In the genomic region with DNA sequence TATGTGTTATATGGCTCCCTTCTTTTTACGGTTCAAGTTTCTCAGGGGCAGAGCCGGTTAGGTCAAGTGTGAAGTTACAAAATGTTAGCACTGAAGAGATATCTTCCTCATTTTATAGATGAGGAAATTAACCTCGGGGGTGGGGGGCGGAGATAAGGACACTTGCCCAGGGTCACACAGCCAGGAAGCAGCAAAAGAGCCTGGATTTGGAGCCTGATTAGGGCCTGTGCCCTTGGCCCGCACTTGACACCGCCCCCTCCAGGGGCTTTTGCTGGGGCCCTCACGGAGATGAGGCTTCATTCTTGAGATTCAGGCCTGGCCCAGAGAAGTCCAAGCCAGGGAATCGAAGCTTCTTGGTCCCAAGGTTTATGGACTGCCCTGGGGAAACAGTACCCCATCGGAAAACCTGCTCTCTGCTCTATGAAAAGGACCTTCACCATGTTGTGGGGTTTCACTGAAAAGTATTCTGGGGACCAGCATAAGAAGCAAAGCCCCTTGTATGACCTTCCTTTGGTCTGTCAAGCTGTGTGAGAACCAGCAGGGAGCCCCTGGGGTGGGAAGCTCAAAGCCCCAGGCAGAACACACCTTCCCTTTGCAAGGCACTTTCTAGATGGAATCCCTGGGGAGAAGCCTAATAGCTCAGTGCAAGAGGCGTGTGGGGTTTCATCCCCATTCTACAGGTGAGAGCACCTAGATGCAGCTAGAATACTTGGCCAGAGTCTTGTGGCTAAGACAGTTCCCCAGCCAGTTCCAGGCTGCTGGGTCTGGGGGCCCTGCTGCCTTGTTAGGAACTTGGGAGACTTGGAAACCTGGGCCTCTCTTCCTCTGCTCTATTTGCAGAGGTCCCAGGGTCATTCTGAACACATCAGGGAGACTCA, we compare ENCODE assay signal across 1 cellular context.
TF ChIP-seq lines count a peak whose summit lies in the region.

No MANE protein-coding gene starts in this region.

TF ChIP-seq in GM23338, 12 proteins besides CTCF, POLR2A, EP300 and RAD21 (continued from another document):
- TF ChIP-seq, protein P1, sequence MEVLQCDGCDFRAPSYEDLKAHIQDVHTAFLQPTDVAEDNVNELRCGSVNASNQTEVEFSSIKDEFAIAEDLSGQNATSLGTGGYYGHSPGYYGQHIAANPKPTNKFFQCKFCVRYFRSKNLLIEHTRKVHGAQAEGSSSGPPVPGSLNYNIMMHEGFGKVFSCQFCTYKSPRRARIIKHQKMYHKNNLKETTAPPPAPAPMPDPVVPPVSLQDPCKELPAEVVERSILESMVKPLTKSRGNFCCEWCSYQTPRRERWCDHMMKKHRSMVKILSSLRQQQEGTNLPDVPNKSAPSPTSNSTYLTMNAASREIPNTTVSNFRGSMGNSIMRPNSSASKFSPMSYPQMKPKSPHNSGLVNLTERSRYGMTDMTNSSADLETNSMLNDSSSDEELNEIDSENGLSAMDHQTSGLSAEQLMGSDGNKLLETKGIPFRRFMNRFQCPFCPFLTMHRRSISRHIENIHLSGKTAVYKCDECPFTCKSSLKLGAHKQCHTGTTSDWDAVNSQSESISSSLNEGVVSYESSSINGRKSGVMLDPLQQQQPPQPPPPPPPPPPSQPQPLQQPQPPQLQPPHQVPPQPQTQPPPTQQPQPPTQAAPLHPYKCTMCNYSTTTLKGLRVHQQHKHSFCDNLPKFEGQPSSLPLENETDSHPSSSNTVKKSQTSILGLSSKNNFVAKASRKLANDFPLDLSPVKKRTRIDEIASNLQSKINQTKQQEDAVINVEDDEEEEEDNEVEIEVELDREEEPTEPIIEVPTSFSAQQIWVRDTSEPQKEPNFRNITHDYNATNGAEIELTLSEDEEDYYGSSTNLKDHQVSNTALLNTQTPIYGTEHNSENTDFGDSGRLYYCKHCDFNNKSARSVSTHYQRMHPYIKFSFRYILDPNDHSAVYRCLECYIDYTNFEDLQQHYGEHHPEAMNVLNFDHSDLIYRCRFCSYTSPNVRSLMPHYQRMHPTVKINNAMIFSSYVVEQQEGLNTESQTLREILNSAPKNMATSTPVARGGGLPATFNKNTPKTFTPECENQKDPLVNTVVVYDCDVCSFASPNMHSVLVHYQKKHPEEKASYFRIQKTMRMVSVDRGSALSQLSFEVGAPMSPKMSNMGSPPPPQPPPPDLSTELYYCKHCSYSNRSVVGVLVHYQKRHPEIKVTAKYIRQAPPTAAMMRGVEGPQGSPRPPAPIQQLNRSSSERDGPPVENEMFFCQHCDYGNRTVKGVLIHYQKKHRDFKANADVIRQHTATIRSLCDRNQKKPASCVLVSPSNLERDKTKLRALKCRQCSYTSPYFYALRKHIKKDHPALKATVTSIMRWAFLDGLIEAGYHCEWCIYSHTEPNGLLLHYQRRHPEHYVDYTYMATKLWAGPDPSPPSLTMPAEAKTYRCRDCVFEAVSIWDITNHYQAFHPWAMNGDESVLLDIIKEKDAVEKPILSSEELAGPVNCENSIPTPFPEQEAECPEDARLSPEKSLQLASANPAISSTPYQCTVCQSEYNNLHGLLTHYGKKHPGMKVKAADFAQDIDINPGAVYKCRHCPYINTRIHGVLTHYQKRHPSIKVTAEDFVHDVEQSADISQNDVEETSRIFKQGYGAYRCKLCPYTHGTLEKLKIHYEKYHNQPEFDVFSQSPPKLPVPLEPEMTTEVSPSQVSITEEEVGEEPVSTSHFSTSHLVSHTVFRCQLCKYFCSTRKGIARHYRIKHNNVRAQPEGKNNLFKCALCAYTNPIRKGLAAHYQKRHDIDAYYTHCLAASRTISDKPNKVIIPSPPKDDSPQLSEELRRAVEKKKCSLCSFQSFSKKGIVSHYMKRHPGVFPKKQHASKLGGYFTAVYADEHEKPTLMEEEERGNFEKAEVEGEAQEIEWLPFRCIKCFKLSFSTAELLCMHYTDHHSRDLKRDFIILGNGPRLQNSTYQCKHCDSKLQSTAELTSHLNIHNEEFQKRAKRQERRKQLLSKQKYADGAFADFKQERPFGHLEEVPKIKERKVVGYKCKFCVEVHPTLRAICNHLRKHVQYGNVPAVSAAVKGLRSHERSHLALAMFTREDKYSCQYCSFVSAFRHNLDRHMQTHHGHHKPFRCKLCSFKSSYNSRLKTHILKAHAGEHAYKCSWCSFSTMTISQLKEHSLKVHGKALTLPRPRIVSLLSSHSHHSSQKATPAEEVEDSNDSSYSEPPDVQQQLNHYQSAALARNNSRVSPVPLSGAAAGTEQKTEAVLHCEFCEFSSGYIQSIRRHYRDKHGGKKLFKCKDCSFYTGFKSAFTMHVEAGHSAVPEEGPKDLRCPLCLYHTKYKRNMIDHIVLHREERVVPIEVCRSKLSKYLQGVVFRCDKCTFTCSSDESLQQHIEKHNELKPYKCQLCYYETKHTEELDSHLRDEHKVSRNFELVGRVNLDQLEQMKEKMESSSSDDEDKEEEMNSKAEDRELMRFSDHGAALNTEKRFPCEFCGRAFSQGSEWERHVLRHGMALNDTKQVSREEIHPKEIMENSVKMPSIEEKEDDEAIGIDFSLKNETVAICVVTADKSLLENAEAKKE (CRISPR knock-in tag; IDR thresholded peaks at IDR 0.05), result no peak
- TF ChIP-seq STAT1 (IDR thresholded peaks at IDR 0.05; ENCODE audit: unreplicated experiment) (no peak), CREB1 (CRISPR knock-in tag; IDR thresholded peaks at IDR 0.05; ENCODE audit: low read depth) (no peak), POLR2AphosphoS5 (IDR thresholded peaks at IDR 0.05; ENCODE audit: low read depth) (no peak), JUNB (IDR thresholded peaks at IDR 0.05; ENCODE audit: unreplicated experiment) (no peak), ZNF114 (CRISPR knock-in tag; IDR thresholded peaks at IDR 0.05) (no peak), EZH2phosphoT487 (IDR thresholded peaks at IDR 0.05; ENCODE audit: unreplicated experiment) (no peak), EZH2 (IDR thresholded peaks at IDR 0.05; ENCODE audit: low read depth, unreplicated experiment) (no peak), ETS1 (IDR thresholded peaks at IDR 0.05) (no peak), REST (IDR thresholded peaks at IDR 0.05; ENCODE audit: unreplicated experiment) (no peak), ZNF331 (CRISPR knock-in tag; IDR thresholded peaks at IDR 0.05; ENCODE audit: low read depth) (no peak)
